8 cellular contexts compared by ENCODE assay signal in genomic region chr2:70655211-70655610, GRCh38.
DNase-seq lines count a peak whose midpoint lies in the region; ATAC-seq, FAIRE-seq and TF ChIP-seq lines count a peak whose summit lies in the region.
"Not testable (repeated sequence)": the region's sequence is repeated elsewhere in the genome, so short reads cannot be mapped to it uniquely, and the experiment has no call there.

No MANE protein-coding gene starts in this region.

- intact Hi-C loops in prostate gland (cut with DNase I) = not testable (repeated sequence)

- not testable (repeated sequence) for H3K9me3 Mint-ChIP-seq in activated CD8-positive, alpha-beta T cell treated with anti-CD3 and anti-CD28 coated beads, Interleukin-2, amount 10 ng/mL, durations not matched to agents 7 days and 5 days (ENCODE audit: insufficient read depth)

- H3K4me2 ChIP-seq in keratinocyte (ENCODE audit: control insufficient read depth, extremely low read depth, insufficient read depth, low read depth, low read length) = not testable (repeated sequence)

- WGBS in prostate gland = 59% methylated on average over 6 of the region's 6 CpGs

- H3K27me3 Mint-ChIP-seq in activated CD8-positive, alpha-beta T cell treated with anti-CD3 and anti-CD28 coated beads, Interleukin-2, amount 10 ng/mL, durations not matched to agents 7 days and 5 days (ENCODE audit: low read depth) = peaks cover 21% of the 10 kb centered on the region

- not testable (repeated sequence) for H3K27ac ChIP-seq in keratinocyte (ENCODE audit: control insufficient read depth, insufficient read depth, low read length); prostate gland

- not testable (repeated sequence) for TF ChIP-seq POLR2A in NB4 (IDR thresholded peaks at IDR 0.05; ENCODE audit: extremely low read depth, insufficient read length); prostate gland (IDR thresholded peaks at IDR 0.05)

- not testable (repeated sequence) for H3K36me3 ChIP-seq in BJ (ENCODE audit: control insufficient read depth, insufficient read depth, low read length); keratinocyte (ENCODE audit: control insufficient read depth in 2 of 2, extremely low read depth in 1 of 2, insufficient read depth in 2 of 2, low read length in 2 of 2); prostate gland

- not testable (repeated sequence) for H3K4me3 ChIP-seq in BJ (ENCODE audit: low read depth, low read length); NB4 (ENCODE audit: low read depth, low read length); choroid plexus epithelial cell (ENCODE audit: low read depth, low read length); keratinocyte (ENCODE audit: control insufficient read depth in 2 of 3, extremely low read depth in 1 of 3, insufficient read depth in 2 of 3, low read depth in 1 of 3, low read length in 3 of 3); prostate gland

- not testable (repeated sequence) for H4K20me1 ChIP-seq in keratinocyte (ENCODE audit: control insufficient read depth, extremely low read depth, insufficient read depth, low read length)

- not testable (repeated sequence) for DNase-seq in BJ (ENCODE audit: low read depth); GM13976 (ENCODE audit: low spot score); activated CD8-positive, alpha-beta T cell treated with anti-CD3 and anti-CD28 coated beads, Interleukin-2, amount 10 ng/mL, durations not matched to agents 7 days and 5 days; keratinocyte (ENCODE audit: low read depth, low spot score); prostate gland (ENCODE audit: low spot score)
- DNase-seq in NB4 (ENCODE audit: low read depth) = peak; percentile 71
- DNase-seq in OCI-M1 (lab: John Stamatoyannopoulos, UW) = peak; percentile 68
- DNase-seq in choroid plexus epithelial cell (ENCODE audit: low read depth) = peak; percentile 35

- not testable (repeated sequence) for H3K9me1 ChIP-seq in keratinocyte (ENCODE audit: control insufficient read depth, extremely low read depth, insufficient read depth, low read length)

- peak; percentile 47 for TF ChIP-seq CTCF in BJ (IDR thresholded peaks at IDR 0.05; ENCODE audit: insufficient read depth, low read depth, low read length)
- TF ChIP-seq CTCF in GM13976 (IDR thresholded peaks at IDR 0.05; ENCODE audit: borderline replicate concordance, control extremely low read depth, extremely low read depth, insufficient read depth, missing control alignments) = peak; percentile 6
- peak; percentile 51 for TF ChIP-seq CTCF in NB4 (IDR thresholded peaks at IDR 0.05; ENCODE audit: low read depth, low read length)
- TF ChIP-seq CTCF in choroid plexus epithelial cell (conservative IDR thresholded peaks at IDR 0.05; ENCODE audit: low read depth, low read length) = peak; percentile 52
- peak; percentile 33 to 51 (median 39) for TF ChIP-seq CTCF in keratinocyte (optimal IDR thresholded peaks at IDR 0.05 in 1 of 3, IDR thresholded peaks at IDR 0.05 in 1 of 3, conservative IDR thresholded peaks at IDR 0.05 in 1 of 3; ENCODE audit: extremely low read depth in 1 of 3, insufficient read depth in 2 of 3, low read length in 3 of 3)
- TF ChIP-seq CTCF in prostate gland (IDR thresholded peaks at IDR 0.05) = peak in 3 of 4 experiments; percentile 35 to 39 (median 36)

- POLR2A ChIA-PET in BJ (lab: Charles Lee); activated CD8-positive, alpha-beta T cell treated with anti-CD3 and anti-CD28 coated beads, Interleukin-2, amount 10 ng/mL, durations not matched to agents 7 days and 5 days (lab: Charles Lee): not testable (repeated sequence)

- not testable (repeated sequence) for FAIRE-seq in keratinocyte (lab: Jason Lieb, UNC)

- not testable (repeated sequence) for H3K4me3 Mint-ChIP-seq in activated CD8-positive, alpha-beta T cell treated with anti-CD3 and anti-CD28 coated beads, Interleukin-2, amount 10 ng/mL, durations not matched to agents 7 days and 5 days

- H3K9ac ChIP-seq in keratinocyte (ENCODE audit: control insufficient read depth, extremely low read depth, insufficient read depth, low read length) = not testable (repeated sequence)

- dilution Hi-C loops in keratinocyte (cut with MboI; ENCODE audit: extremely low pct_ligation_motif_present, low sequenced_read_pairs) = not testable (repeated sequence)

- peaks cover 22% of the 10 kb centered on the region for H3K4me1 Mint-ChIP-seq in activated CD8-positive, alpha-beta T cell treated with anti-CD3 and anti-CD28 coated beads, Interleukin-2, amount 10 ng/mL, durations not matched to agents 7 days and 5 days (ENCODE audit: low read depth)

- H2AFZ ChIP-seq in keratinocyte (ENCODE audit: control insufficient read depth, low read length) = not testable (repeated sequence)

- ATAC-seq in activated CD8-positive, alpha-beta T cell treated with anti-CD3 and anti-CD28 coated beads, Interleukin-2, amount 10 ng/mL, durations not matched to agents 7 days and 5 days = peak; percentile 35

- not testable (repeated sequence) for H3K79me2 ChIP-seq in keratinocyte (ENCODE audit: control insufficient read depth, insufficient read depth, low read length)

- not testable (repeated sequence) for H3K27me3 ChIP-seq in BJ (ENCODE audit: control insufficient read depth, insufficient read depth, low read length); prostate gland (replicated peaks; ENCODE audit: insufficient read depth)
- peaks cover 28% of the 10 kb centered on the region for H3K27me3 ChIP-seq in keratinocyte (ENCODE audit: control insufficient read depth, extremely low read depth, insufficient read depth, low read length)

- CTCF ChIA-PET in BJ (lab: Yijun Ruan, JAX) = interaction anchor here (0.7 to 3.0 kb wide), 4 partner anchors 10 to 258 kb away, joined by 3 to 21 read pairs (median 4); no protein-coding TSS in a partner anchor
- CTCF ChIA-PET in activated CD8-positive, alpha-beta T cell treated with anti-CD3 and anti-CD28 coated beads, Interleukin-2, amount 10 ng/mL, durations not matched to agents 7 days and 5 days (lab: Charles Lee) = interaction anchor here (1.0 to 4.2 kb wide), 10 partner anchors 10 to 354 kb away, joined by 3 to 31 read pairs (median 4); partner anchors contain the start of gene FIGLA

- H3K36me3 Mint-ChIP-seq in activated CD8-positive, alpha-beta T cell treated with anti-CD3 and anti-CD28 coated beads, Interleukin-2, amount 10 ng/mL, durations not matched to agents 7 days and 5 days (ENCODE audit: low read depth) = not testable (repeated sequence)

- H3K27ac Mint-ChIP-seq in activated CD8-positive, alpha-beta T cell treated with anti-CD3 and anti-CD28 coated beads, Interleukin-2, amount 10 ng/mL, durations not matched to agents 7 days and 5 days = not testable (repeated sequence)

- in situ Hi-C loops in GM13976 (cut with MboI; ENCODE audit: low sequenced_read_pairs, unreplicated experiment) = loop anchor here (10.0 kb wide), 1 partner anchor 130 kb away; no protein-coding TSS in a partner anchor

- H3K9me3 ChIP-seq in keratinocyte (ENCODE audit: control insufficient read depth, low read depth, low read length); prostate gland: not testable (repeated sequence)

- H3K4me1 ChIP-seq in keratinocyte (ENCODE audit: control insufficient read depth, extremely low read depth, insufficient read depth, low read length); prostate gland (replicated peaks): not testable (repeated sequence)
